ENCODE assay signal across 1 cellular context in genomic region chr2:208267526-208267925, GRCh38.
A peak's percentile ranks its signal among the peaks of the same experiment; 100 is the strongest.
TF ChIP-seq lines count a peak whose summit lies in the region.

No MANE protein-coding gene starts in this region.

TF ChIP-seq in HepG2, 621 proteins besides CTCF, POLR2A, EP300 and RAD21:
- peak; percentile 86 for TF ChIP-seq ZBTB38 (CRISPR knock-in tag; IDR thresholded peaks at IDR 0.05)
- TF ChIP-seq POGZ (CRISPR knock-in tag; IDR thresholded peaks at IDR 0.05), result 0 out of 2 replicates have a peak, but pooled peaks have one; percentile 32
- peak; percentile 92 for TF ChIP-seq ZNF770 (CRISPR knock-in tag; IDR thresholded peaks at IDR 0.05)
- TF ChIP-seq UBTF (CRISPR knock-in tag; IDR thresholded peaks at IDR 0.05), result peak; percentile 26; the same call in 1 of the 2 replicates
- TF ChIP-seq ZNF772 (CRISPR knock-in tag; IDR thresholded peaks at IDR 0.05), result 0 out of 2 replicates have a peak, but pooled peaks have one; percentile 22
- peak; percentile 24; the same call in 1 of the 2 replicates for TF ChIP-seq SALL1 (CRISPR knock-in tag; IDR thresholded peaks at IDR 0.05)
- TF ChIP-seq ZNF687 (CRISPR knock-in tag; IDR thresholded peaks at IDR 0.05), result peak; percentile 48
- TF ChIP-seq ZMYM4 (CRISPR knock-in tag; IDR thresholded peaks at IDR 0.05), result 0 out of 2 replicates have a peak, but pooled peaks have one; percentile 22
